Comparison of ENCODE assay signal across 7 cellular contexts in genomic region chr2:89306869-89307637, GRCh38.
A peak's percentile ranks its signal among the peaks of the same experiment; 100 is the strongest.
DNase-seq lines count a peak whose midpoint lies in the region; ATAC-seq and TF ChIP-seq lines count a peak whose summit lies in the region.
"Not testable (repeated sequence)": the region's sequence is repeated elsewhere in the genome, so short reads cannot be mapped to it uniquely, and the experiment has no call there.

No MANE protein-coding gene starts in this region.

- intact Hi-C loops in MCF 10A (cut with micrococcal nuclease); mucosa of descending colon (cut with DNase I, micrococcal nuclease): not testable (repeated sequence)

- CTCF ChIA-PET in MCF 10A (lab: Yijun Ruan, JAX): not testable (repeated sequence)

- not testable (repeated sequence) for H3K4me1 Mint-ChIP-seq in HFFc6 (ENCODE audit: low read depth); MCF 10A (ENCODE audit: insufficient read depth, unreplicated experiment)

- peak; percentile 45 for ATAC-seq in left lobe of liver
- peak; percentile 90 for ATAC-seq in mucosa of descending colon

- not testable (repeated sequence) for H3K27me3 Mint-ChIP-seq in HFFc6 (ENCODE audit: insufficient read depth); MCF 10A (ENCODE audit: insufficient read depth, unreplicated experiment)

- not testable (repeated sequence) for BruUV-seq in MCF 10A (replicated peaks; lab: Mats Ljungman, UMichigan)

- not testable (repeated sequence) for H3K4me3 ChIP-seq in mucosa of descending colon

- TF ChIP-seq CTCF in GM12873 (IDR thresholded peaks at IDR 0.05; ENCODE audit: insufficient read depth, low read depth, low read length, missing control alignments) (peak; percentile 4), HFFc6 (IDR thresholded peaks at IDR 0.05) (peak; percentile 16; the same call in 1 of the 2 replicates), MCF 10A (IDR thresholded peaks at IDR 0.05; ENCODE audit: unreplicated experiment) (peak; percentile 25)
- TF ChIP-seq CTCF in mucosa of descending colon (IDR thresholded peaks at IDR 0.05): not testable (repeated sequence)

- not testable (repeated sequence) for H3K9me3 Mint-ChIP-seq in HFFc6; MCF 10A (ENCODE audit: unreplicated experiment)

- not testable (repeated sequence) for H3K36me3 ChIP-seq in mucosa of descending colon (ENCODE audit: low read depth)

- H3K36me3 Mint-ChIP-seq in HFFc6 (ENCODE audit: low read depth); MCF 10A (ENCODE audit: insufficient read depth, unreplicated experiment): not testable (repeated sequence)

- not testable (repeated sequence) for H3K9me3 ChIP-seq in mucosa of descending colon

- H3K4me1 ChIP-seq in mucosa of descending colon (ENCODE audit: low read depth): not testable (repeated sequence)

- POLR2A ChIA-PET in MCF 10A (lab: Yijun Ruan, JAX): not testable (repeated sequence)

- H3K27ac Mint-ChIP-seq in HFFc6; MCF 10A (ENCODE audit: low read depth, unreplicated experiment): not testable (repeated sequence)

- DNase-seq in HFFc6; MCF 10A (ENCODE audit: unreplicated experiment); left lobe of liver (ENCODE audit: low spot score): not testable (repeated sequence)
- DNase-seq in NCI-H226: peak; percentile 1
- DNase-seq in fibroblast of peridontal ligament (ENCODE audit: extremely low read depth): peak; percentile 8
- peak in 1 of 3 donors; percentile 30 for DNase-seq in mucosa of descending colon

- H3K4me3 Mint-ChIP-seq in HFFc6; MCF 10A (ENCODE audit: unreplicated experiment): not testable (repeated sequence)
